ENCODE assay signal across 9 cellular contexts in the genomic region with DNA sequence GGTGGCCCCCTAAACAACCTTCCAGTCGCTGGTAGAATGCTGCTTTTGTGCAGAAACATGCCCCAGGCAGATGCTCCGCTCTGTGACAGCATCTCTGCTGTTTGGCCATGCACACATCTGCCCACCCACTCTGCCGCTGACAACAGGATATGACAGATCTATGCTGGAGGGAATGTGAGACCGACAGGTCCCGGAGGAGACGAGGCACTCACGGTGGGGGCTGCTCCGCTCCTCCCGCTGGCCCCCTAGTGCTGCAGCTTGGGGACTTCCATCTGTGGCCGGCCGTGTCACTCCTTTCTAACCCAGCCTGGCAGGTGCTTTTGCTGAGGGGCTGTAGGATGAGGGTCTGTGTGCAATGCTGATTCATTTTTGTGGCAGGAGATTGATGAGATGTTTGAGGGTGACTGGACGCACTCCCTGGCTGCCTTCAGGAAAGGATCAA. TPM values are rescaled to one million over a fixed set of nuclear protein-coding genes. Genes with fewer than 3 reads are reported as not detected.
A peak's percentile ranks its signal among the peaks of the same experiment; 100 is the strongest.
DNase-seq lines count a peak whose midpoint lies in the region; ATAC-seq and TF ChIP-seq lines count a peak whose summit lies in the region.
"Had no signal": no experiment of that assay in that cellular context is flagged by ENCODE, and none has a peak within 500 bp of the region (broad histone marks: within the 10 kb centered on the region; RNA-seq: fewer than 3 reads in every experiment).

No MANE protein-coding gene starts in this region.

- no peaks in the 10 kb centered on the region for H3K9me3 Mint-ChIP-seq in T-cell

- no peak overlapping the region for H3K4me3 ChIP-seq in BE2C (ENCODE audit: low read depth, low read length)
- H3K4me3 ChIP-seq in fibroblast of mammary gland (ENCODE audit: control insufficient read depth, low read depth, low read length): no peak overlapping the region

- CTCF ChIA-PET in T-cell (lab: Charles Lee): interaction anchor here in 1 of 2 donors (0.8 kb wide), 1 partner anchor 131 kb away, joined by 11 read pairs; no protein-coding TSS in a partner anchor

- DNase-seq in BE2C (peak; percentile 71), T-cell (peak in 32 of 34 experiments; percentile 10 to 62 (median 34)), fibroblast of mammary gland (ENCODE audit: low read depth) (peak; percentile 48), KBM-7 (no peak)

- H3K36me3 Mint-ChIP-seq in T-cell: no peaks in the 10 kb centered on the region

- no peak; the same call in 1 of the 2 replicates for TF ChIP-seq CTCF in BE2C (IDR thresholded peaks at IDR 0.05; ENCODE audit: low read depth, low read length)
- TF ChIP-seq CTCF in fibroblast of mammary gland (conservative IDR thresholded peaks at IDR 0.05; ENCODE audit: control insufficient read depth, insufficient read depth, low read depth, low read length): no peak

- H3K4me1 ChIP-seq in BE2C: peaks cover 7% of the 10 kb centered on the region

- peaks cover 25 to 66% (median 59%) of the 10 kb centered on the region in 3 donors for H3K4me1 Mint-ChIP-seq in T-cell

- no peaks in the 10 kb centered on the region for H3K27me3 ChIP-seq in BE2C

- H3K27ac Mint-ChIP-seq in T-cell: peak overlapping the region; percentile 99 to 100

- no peaks in the 10 kb centered on the region for H3K36me3 ChIP-seq in BE2C

- POLR2A ChIA-PET in T-cell (lab: Charles Lee): no interaction called here

- in situ Hi-C loops in KBM-7 (cut with MboI; ENCODE audit: low pct_unique_long_range_greater_than_20kb, low sequenced_read_pairs): no loop called here

- peak; percentile 48 for ATAC-seq in GM21390 (IDR thresholded peaks at IDR 0.05; ENCODE audit: unreplicated experiment)
- peak in 1 of 4 experiments; percentile 67 for ATAC-seq in T-cell (replicated peaks in 1 of 4)
- ATAC-seq in HG02981 (IDR thresholded peaks at IDR 0.05; ENCODE audit: unreplicated experiment): no peak
- no peak for ATAC-seq in HG02840 (IDR thresholded peaks at IDR 0.05; ENCODE audit: low FRiP score, unreplicated experiment)
- no peak for ATAC-seq in HG03097 (IDR thresholded peaks at IDR 0.05; ENCODE audit: low FRiP score, unreplicated experiment)

- no peaks in the 10 kb centered on the region for H3K9me3 ChIP-seq in BE2C

- H3K4me3 Mint-ChIP-seq in T-cell: peak overlapping the region in 1 of 3 donors; percentile 37

- H3K27me3 Mint-ChIP-seq in T-cell: no peaks in the 10 kb centered on the region

RNA-seq across cellular contexts. Expression of gene DMRTB1, which starts 49.1 kb away (rescaled TPM):
- not detected for polyA plus RNA-seq in BE2C (2012; ENCODE audit: insufficient read depth, insufficient read length, low read depth)
- total RNA-seq in T-cell: not detected
- total RNA-seq: mesenteric fat pad had no signal
